Comparison of ENCODE assay signal across 9 cellular contexts in the genomic region with DNA sequence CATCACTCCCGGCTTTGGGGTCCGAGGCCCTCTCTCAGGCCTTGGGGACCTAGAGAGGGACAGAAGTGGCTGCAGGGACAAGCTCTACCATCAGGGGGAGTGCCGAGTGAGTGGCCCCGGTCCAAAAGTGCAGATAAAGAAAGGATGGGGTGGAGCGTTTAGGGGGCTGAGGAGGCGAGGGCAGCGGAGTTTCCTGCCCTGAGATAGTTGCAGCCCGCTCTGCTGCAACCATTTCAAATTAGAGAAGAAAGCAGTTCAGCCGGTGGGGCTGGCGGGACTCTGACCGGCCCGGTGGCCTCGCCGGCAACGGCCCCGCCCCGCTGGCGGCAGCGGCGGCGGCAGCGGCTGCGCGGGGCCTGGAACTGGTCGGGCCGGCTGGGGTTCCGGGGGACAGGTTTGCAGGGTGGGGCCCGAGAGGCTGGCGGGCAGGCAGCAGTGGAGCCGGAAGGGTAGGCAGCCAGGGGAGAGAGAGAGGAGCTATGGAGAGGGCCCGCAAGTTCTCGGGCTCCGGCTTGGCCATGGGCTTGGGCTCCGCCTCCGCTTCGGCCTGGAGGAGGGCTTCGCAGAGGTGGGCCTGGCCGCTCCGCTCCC. TPM values are rescaled to one million over a fixed set of nuclear protein-coding genes. Genes with fewer than 3 reads are reported as not detected.
DNase-seq lines count a peak whose midpoint lies in the region; ATAC-seq and TF ChIP-seq lines count a peak whose summit lies in the region.
"Had no signal": no experiment of that assay in that cellular context is flagged by ENCODE, and none has a peak within 500 bp of the region (broad histone marks: within the 10 kb centered on the region; RNA-seq: fewer than 3 reads in every experiment).

No MANE protein-coding gene starts in this region.

- H3K4me1 ChIP-seq in esophagus squamous epithelium (peaks cover 0 to 51% (median 3%) of the 10 kb centered on the region in 3 donors), upper lobe of right lung (no peaks in the 10 kb centered on the region)

- H3K36me3 ChIP-seq in esophagus squamous epithelium (no peaks in the 10 kb centered on the region), upper lobe of right lung (no peaks in the 10 kb centered on the region)

- ATAC-seq in HG02973 (IDR thresholded peaks at IDR 0.05; ENCODE audit: unreplicated experiment) = peak; percentile 48
- ATAC-seq in natural killer cell treated with Interleukin-12 subunit alpha and Interleukin-12 subunit beta and Interleukin-15 and Interleukin-18, amount 100 ng/mL, for 72 hours = peak; percentile 66 to 72
- peak; percentile 59 for ATAC-seq in upper lobe of right lung

- DNase-seq in NCI-H2081 (lab: John Stamatoyannopoulos, UW) (peak; percentile 36 to 57), NCI-H2081 treated with DMSO at 0.1 percent for 48 hours (lab: John Stamatoyannopoulos, UW) (no peak), NCI-H510A treated with DMSO at 0.1 percent for 48 hours (lab: John Stamatoyannopoulos, UW) (peak; percentile 83), esophagus squamous epithelium (lab: John Stamatoyannopoulos, UW) (no peak), upper lobe of right lung (peak; percentile 73)
- peak; percentile 57 for DNase-seq in activated T-cell treated with anti-CD3 and anti-CD28 coated beads, Interleukin-2, amount 50 U/mL, for 1 hour
- peak; percentile 71 for DNase-seq in natural killer cell treated with Interleukin-12 subunit alpha and Interleukin-12 subunit beta and Interleukin-15 and Interleukin-18, amount 100 ng/mL, for 72 hours (ENCODE audit: low spot score)

- peak in 1 of 4 donors; percentile 24 for TF ChIP-seq POLR2A in esophagus squamous epithelium (IDR thresholded peaks at IDR 0.05)

- WGBS in esophagus squamous epithelium, 2 donors = 0 to 38% methylated on average over 16 to 20 of the region's 39 CpGs

- H3K27me3 ChIP-seq in esophagus squamous epithelium (no peaks in the 10 kb centered on the region), upper lobe of right lung (no peaks in the 10 kb centered on the region)

- peaks cover 34 to 38% of the 10 kb centered on the region in 2 donors for H3K4me1 Mint-ChIP-seq in natural killer cell treated with Interleukin-12 subunit alpha and Interleukin-12 subunit beta and Interleukin-15 and Interleukin-18, amount 100 ng/mL, for 72 hours (ENCODE audit: low read depth in 2 of 2)

- no peaks in the 10 kb centered on the region for H3K9me3 Mint-ChIP-seq in natural killer cell treated with Interleukin-12 subunit alpha and Interleukin-12 subunit beta and Interleukin-15 and Interleukin-18, amount 100 ng/mL, for 72 hours

- H3K36me3 Mint-ChIP-seq in natural killer cell treated with Interleukin-12 subunit alpha and Interleukin-12 subunit beta and Interleukin-15 and Interleukin-18, amount 100 ng/mL, for 72 hours = no peaks in the 10 kb centered on the region

- H3K4me3 Mint-ChIP-seq in natural killer cell treated with Interleukin-12 subunit alpha and Interleukin-12 subunit beta and Interleukin-15 and Interleukin-18, amount 100 ng/mL, for 72 hours = peak overlapping the region; percentile 84

- intact Hi-C loops in esophagus squamous epithelium (cut with DNase I) = loop anchor here (10.0 kb wide), 1 partner anchor 103 kb away; no protein-coding TSS in a partner anchor
- intact Hi-C loops in upper lobe of right lung (cut with DNase I) = no loop called here

- H3K4me3 ChIP-seq in esophagus squamous epithelium (peak overlapping the region; percentile 49 to 67 (median 56)), upper lobe of right lung (peak overlapping the region; percentile 51)

- peak overlapping the region; percentile 23 to 66 for H3K27ac Mint-ChIP-seq in natural killer cell treated with Interleukin-12 subunit alpha and Interleukin-12 subunit beta and Interleukin-15 and Interleukin-18, amount 100 ng/mL, for 72 hours

- H3K27me3 Mint-ChIP-seq in natural killer cell treated with Interleukin-12 subunit alpha and Interleukin-12 subunit beta and Interleukin-15 and Interleukin-18, amount 100 ng/mL, for 72 hours = peaks cover 0 to 6% of the 10 kb centered on the region in 2 donors

- TF ChIP-seq CTCF in esophagus squamous epithelium (IDR thresholded peaks at IDR 0.05) (peak; percentile 20 to 65 (median 60)), upper lobe of right lung (IDR thresholded peaks at IDR 0.05) (peak; percentile 58)

- peak overlapping the region; percentile 78 to 89 (median 88) for H3K27ac ChIP-seq in esophagus squamous epithelium
- peak overlapping the region; percentile 42 for H3K27ac ChIP-seq in upper lobe of right lung

- H3K9me3 ChIP-seq in esophagus squamous epithelium = no peaks in the 10 kb centered on the region
- no peaks in the 10 kb centered on the region for H3K9me3 ChIP-seq in upper lobe of right lung

RNA-seq across cellular contexts. Expression of a gene that starts 7.6 kb away (rescaled TPM):
- total RNA-seq in esophagus squamous epithelium (10 to 100 TPM; 20.8 to 36.7 (median 28.3) TPM), upper lobe of right lung (24.4 TPM)
- 10 to 100 TPM in 1 of 2 donors, 1 to 10 TPM in 1; 9.5 to 13.2 TPM for total RNA-seq in natural killer cell treated with Interleukin-12 subunit alpha and Interleukin-12 subunit beta and Interleukin-15 and Interleukin-18, amount 100 ng/mL, for 72 hours

RNA-seq across cellular contexts. Expression of a gene that starts 29.1 kb away (rescaled TPM):
- total RNA-seq in esophagus squamous epithelium (1 to 10 TPM in 2 of 4 donors, not detected in 2; 1.3 to 2.3 TPM), upper lobe of right lung (not detected)
- under 1 TPM; 0.17 to 0.81 TPM for total RNA-seq in natural killer cell treated with Interleukin-12 subunit alpha and Interleukin-12 subunit beta and Interleukin-15 and Interleukin-18, amount 100 ng/mL, for 72 hours
- total RNA-seq: pulmonary artery endothelial cell had no signal

Comparison
In these comparisons a context has a peak if more than half of its experiments do, and no peak if none do; other contexts are left out.
1. DNase-seq: peak in NCI-H2081 (2 of 2), NCI-H510A treated with DMSO at 0.1 percent for 48 hours (single experiment), activated T-cell treated with anti-CD3 and anti-CD28 coated beads, Interleukin-2, amount 50 U/mL, for 1 hour (single experiment), natural killer cell treated with Interleukin-12 subunit alpha and Interleukin-12 subunit beta and Interleukin-15 and Interleukin-18, amount 100 ng/mL, for 72 hours (single experiment) and upper lobe of right lung (single experiment); none in NCI-H2081 treated with DMSO at 0.1 percent for 48 hours (single experiment) and esophagus squamous epithelium (single experiment).
2. Peak in every context shown above with its lines, with median percentiles within 50 percentile points of each other: ATAC-seq.